Comparison of ENCODE assay signal across 10 cellular contexts in genomic region chr2:241111443-241111810, GRCh38. TPM values are rescaled to one million over a fixed set of nuclear protein-coding genes. Genes with fewer than 3 reads are reported as not detected.
DNase-seq lines count a peak whose midpoint lies in the region; ATAC-seq and TF ChIP-seq lines count a peak whose summit lies in the region.
"Had no signal": no experiment of that assay in that cellular context is flagged by ENCODE, and none has a peak within 500 bp of the region (broad histone marks: within the 10 kb centered on the region; RNA-seq: fewer than 3 reads in every experiment).

No MANE protein-coding gene starts in this region.

- no peak overlapping the region for H3K4me2 ChIP-seq in OCI-LY7 (ENCODE audit: low read length)

- H3K4me3 Mint-ChIP-seq in T-helper 17 cell: peak overlapping the region; percentile 80
- no peak overlapping the region for H3K4me3 Mint-ChIP-seq in Caco-2 (ENCODE audit: unreplicated experiment)

- H2AFZ ChIP-seq in OCI-LY7 (ENCODE audit: low read length): no peak overlapping the region

- DNase-seq in GM13976 (ENCODE audit: low spot score) (peak; percentile 86), T-helper 17 cell (no peak), globus pallidus (ENCODE audit: low spot score) (no peak), OCI-LY7 (ENCODE audit: low spot score) (no peak), Caco-2 (no peak), DMS53 (lab: John Stamatoyannopoulos, UW) (no peak)
- DNase-seq: islet precursor cell had no signal

- no peaks in the 10 kb centered on the region for H3K27me3 ChIP-seq in mononuclear cell (ENCODE audit: insufficient read depth, low read length)
- H3K27me3 ChIP-seq in Caco-2 (replicated peaks; ENCODE audit: control insufficient read depth, insufficient read depth, low read length): no peaks in the 10 kb centered on the region

- TF ChIP-seq CTCF in GM13976 (IDR thresholded peaks at IDR 0.05; ENCODE audit: borderline replicate concordance, control extremely low read depth, extremely low read depth, insufficient read depth, missing control alignments) (no peak), OCI-LY7 (conservative IDR thresholded peaks at IDR 0.05; ENCODE audit: low read length) (no peak), Caco-2 (IDR thresholded peaks at IDR 0.05; ENCODE audit: insufficient read depth in 1 of 2, low read depth in 1 of 2, low read length in 1 of 2, severe bottlenecking in 1 of 2, unreplicated experiment in 1 of 2) (no peak)

- H3K4me1 ChIP-seq in mononuclear cell (ENCODE audit: insufficient read depth, low read length) (peaks cover 18% of the 10 kb centered on the region), OCI-LY7 (ENCODE audit: insufficient read depth, low read length, poor library complexity, severe bottlenecking) (peaks cover 12% of the 10 kb centered on the region), Caco-2 (no peaks in the 10 kb centered on the region)

- peaks cover 32% of the 10 kb centered on the region; the same call in 1 of the 2 replicates for H3K36me3 ChIP-seq in OCI-LY7 (ENCODE audit: insufficient read depth, low read length)
- H3K36me3 ChIP-seq in Caco-2 (ENCODE audit: control insufficient read depth, insufficient read depth, low read length): no peaks in the 10 kb centered on the region

- peaks cover 15% of the 10 kb centered on the region for H3K36me3 Mint-ChIP-seq in T-helper 17 cell (ENCODE audit: low read depth)
- no peaks in the 10 kb centered on the region for H3K36me3 Mint-ChIP-seq in Caco-2 (ENCODE audit: insufficient read depth, unreplicated experiment)

- no peak overlapping the region for H3K27ac ChIP-seq in OCI-LY7 (ENCODE audit: low read depth, low read length, poor library complexity, severe bottlenecking)
- H3K27ac ChIP-seq: VCaP had no signal

- H3K9me3 ChIP-seq in T-helper 17 cell (ENCODE audit: control insufficient read depth, low read length, poor library complexity, severe bottlenecking) (no peaks in the 10 kb centered on the region), mononuclear cell (ENCODE audit: low read depth, low read length) (no peaks in the 10 kb centered on the region), OCI-LY7 (ENCODE audit: low read length) (no peaks in the 10 kb centered on the region), Caco-2 (no peaks in the 10 kb centered on the region)

- CTCF ChIA-PET in OCI-LY7 (lab: Charles Lee; ENCODE audit: unreplicated experiment): no interaction called here
- CTCF ChIA-PET in Caco-2 (lab: Charles Lee): no interaction called here

- H3K27me3 Mint-ChIP-seq in T-helper 17 cell: no peaks in the 10 kb centered on the region
- no peaks in the 10 kb centered on the region for H3K27me3 Mint-ChIP-seq in Caco-2 (ENCODE audit: insufficient read depth, unreplicated experiment)

- BruUV-seq in OCI-LY7 (replicated peaks; lab: Mats Ljungman, UMichigan) (no TSS peak), Caco-2 (replicated peaks; lab: Mats Ljungman, UMichigan) (no TSS peak)

- H3K4me3 ChIP-seq in mononuclear cell (ENCODE audit: low read length): peak overlapping the region; percentile 18
- no peak overlapping the region for H3K4me3 ChIP-seq in OCI-LY7 (ENCODE audit: low read depth, low read length, poor library complexity, severe bottlenecking)
- H3K4me3 ChIP-seq in Caco-2 (ENCODE audit: low read depth, low read length): no peak overlapping the region

- POLR2A ChIA-PET in OCI-LY7 (lab: Charles Lee) (no interaction called here), Caco-2 (lab: Charles Lee) (no interaction called here)

- intact Hi-C loops in OCI-LY7 (cut with micrococcal nuclease; ENCODE audit: unreplicated experiment): no loop called here
- intact Hi-C loops in Caco-2 (cut with micrococcal nuclease; ENCODE audit: unreplicated experiment): no loop called here

- in situ Hi-C loops in GM13976 (cut with MboI; ENCODE audit: low sequenced_read_pairs, unreplicated experiment): no loop called here

- H3K4me1 Mint-ChIP-seq in T-helper 17 cell (peaks cover 24% of the 10 kb centered on the region), Caco-2 (ENCODE audit: low read depth, unreplicated experiment) (no peaks in the 10 kb centered on the region)

- H3K79me2 ChIP-seq in OCI-LY7 (ENCODE audit: insufficient read depth, low read depth, low read length): no peaks in the 10 kb centered on the region

- no peaks in the 10 kb centered on the region for H4K20me1 ChIP-seq in OCI-LY7 (ENCODE audit: insufficient read depth, low read length)

- ATAC-seq in GM21528 (IDR thresholded peaks at IDR 0.05; ENCODE audit: low FRiP score, unreplicated experiment): peak; percentile 49
- peak; percentile 49 for ATAC-seq in T-helper 17 cell

- no peaks in the 10 kb centered on the region for H3K9me2 ChIP-seq in OCI-LY7 (ENCODE audit: insufficient read depth, low read length)

- no peaks in the 10 kb centered on the region for H3K9me3 Mint-ChIP-seq in Caco-2 (ENCODE audit: unreplicated experiment)

- H3K27ac Mint-ChIP-seq in T-helper 17 cell: peak overlapping the region; percentile 88
- H3K27ac Mint-ChIP-seq in Caco-2 (ENCODE audit: unreplicated experiment): no peak overlapping the region

RNA-seq across cellular contexts. Expression of gene MTERF4, which starts 9.3 kb away (rescaled TPM):
- total RNA-seq in T-helper 17 cell: 10 to 100 TPM; 66.7 to 82.9 TPM
- 103 TPM for total RNA-seq in mononuclear cell
- 57.7 and 58.9 TPM in 2 replicates for total RNA-seq in OCI-LY7 (2014; rRNA removed; shearing (Covaris generic))
- 48.2 and 52.8 TPM in 2 replicates for total RNA-seq in OCI-LY7 (2022)
- 19.6 and 22.2 TPM in 2 replicates for total RNA-seq in Caco-2 (2022)

RNA-seq across cellular contexts. Expression of gene PASK, which starts 37.8 kb away (rescaled TPM):
- total RNA-seq in T-helper 17 cell (100 to 1,000 TPM; 108 to 163 TPM), mononuclear cell (101 TPM), OCI-LY7 (2022) (73.5 and 84.3 TPM in 2 replicates), Caco-2 (2022) (21.1 and 21.2 TPM in 2 replicates)
- total RNA-seq in OCI-LY7 (2014; rRNA removed; shearing (Covaris generic)): 26.8 and 72.9 TPM in 2 replicates

RNA-seq across cellular contexts. Expression of gene PPP1R7, which starts 38.8 kb away (rescaled TPM):
- total RNA-seq in T-helper 17 cell (10 to 100 TPM; 40.0 to 54.8 TPM), mononuclear cell (27.2 TPM), OCI-LY7 (2022) (82.0 and 97.1 TPM in 2 replicates), Caco-2 (2022) (30.0 and 32.5 TPM in 2 replicates)
- 46.0 and 61.4 TPM in 2 replicates for total RNA-seq in OCI-LY7 (2014; rRNA removed; shearing (Covaris generic))
